Comparison of ENCODE assay signal across 8 cellular contexts in the genomic region with DNA sequence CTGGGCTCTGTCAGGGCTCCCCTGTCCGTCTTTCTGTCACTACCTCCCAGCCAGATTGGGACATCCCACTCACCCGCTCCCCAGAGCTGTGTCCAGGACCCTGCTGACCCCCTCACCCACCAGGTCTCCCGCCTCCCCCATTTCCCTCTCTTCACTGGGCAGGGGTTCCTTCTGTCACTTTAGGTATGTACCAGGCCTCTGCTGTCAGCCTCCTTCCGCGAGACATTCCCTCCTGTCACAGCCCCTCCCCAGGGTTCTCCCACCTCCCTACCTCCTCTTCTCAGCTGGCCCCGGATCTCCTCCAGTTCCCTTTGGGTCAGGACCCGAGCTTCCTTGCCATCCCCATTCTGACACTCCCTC. TPM values are rescaled to one million over a fixed set of nuclear protein-coding genes. Genes with fewer than 3 reads are reported as not detected.
DNase-seq lines count a peak whose midpoint lies in the region; ATAC-seq and TF ChIP-seq lines count a peak whose summit lies in the region.

No MANE protein-coding gene starts in this region.

- H3K36me3 Mint-ChIP-seq in MCF 10A (ENCODE audit: insufficient read depth, unreplicated experiment) = peaks cover 28% of the 10 kb centered on the region

- peaks cover 27% of the 10 kb centered on the region for H3K4me1 Mint-ChIP-seq in MCF 10A (ENCODE audit: insufficient read depth, unreplicated experiment)

- no peaks in the 10 kb centered on the region for H3K9me3 Mint-ChIP-seq in MCF 10A (ENCODE audit: unreplicated experiment)

- peaks cover 0 to 37% (median 9%) of the 10 kb centered on the region in 9 donors for H3K36me3 ChIP-seq in heart right ventricle
- no peaks in the 10 kb centered on the region for H3K36me3 ChIP-seq in mesendoderm (ENCODE audit: control insufficient read depth, insufficient read depth, low read length)
- no peaks in the 10 kb centered on the region for H3K36me3 ChIP-seq in uterus

- POLR2A ChIA-PET in MCF 10A (lab: Yijun Ruan, JAX) = interaction anchor here (0.5 to 4.5 kb wide), 20 partner anchors 10 to 492 kb away, joined by 3 to 75 read pairs (median 5); a partner anchor contains a TSS

- no peak overlapping the region for H2BK120ac ChIP-seq in mesendoderm (ENCODE audit: low read depth, low read length)

- no peak overlapping the region for H2AK5ac ChIP-seq in mesendoderm (ENCODE audit: low read length)

- no peak overlapping the region for H3K23ac ChIP-seq in mesendoderm (ENCODE audit: low read length)

- no peak overlapping the region for H2BK5ac ChIP-seq in mesendoderm (ENCODE audit: low read length)

- peaks cover 0 to 6% (median 0%) of the 10 kb centered on the region in 7 donors for H3K27me3 ChIP-seq in heart right ventricle
- H3K27me3 ChIP-seq in mesendoderm (ENCODE audit: insufficient read depth, low read length, poor library complexity) = no peaks in the 10 kb centered on the region
- no peaks in the 10 kb centered on the region for H3K27me3 ChIP-seq in uterus

- H3K9me3 ChIP-seq in heart right ventricle (no peaks in the 10 kb centered on the region), uterus (no peaks in the 10 kb centered on the region)

- peaks cover 19% of the 10 kb centered on the region for H3K79me1 ChIP-seq in mesendoderm (ENCODE audit: low read length)

- H3K9ac ChIP-seq in mesendoderm (ENCODE audit: low read length) = peak overlapping the region; percentile 91

- 6 to 8% methylated on average over 7 of the region's 7 CpGs for WGBS in heart right ventricle, 2 donors
- WGBS in mesendoderm (ENCODE audit: extremely low coverage, insufficient coverage, low lambda C conversion rate) = no CpG with 5 or more reads among the region's 7 CpGs

- no peak overlapping the region for H3K4ac ChIP-seq in mesendoderm (ENCODE audit: low read depth, low read length)

- no peak overlapping the region for H4K5ac ChIP-seq in mesendoderm (ENCODE audit: low read length)

- peak overlapping the region; percentile 94 for H3K27ac Mint-ChIP-seq in MCF 10A (ENCODE audit: low read depth, unreplicated experiment)

- no peak overlapping the region for H2BK15ac ChIP-seq in mesendoderm (replicated peaks; ENCODE audit: low read depth)

- peaks cover 15% of the 10 kb centered on the region for H3K79me2 ChIP-seq in mesendoderm (ENCODE audit: control insufficient read depth, insufficient read depth, low read length)

- ATAC-seq in heart right ventricle = peak in 4 of 8 donors; percentile 0 to 10 (median 7)

- H4K8ac ChIP-seq in mesendoderm (ENCODE audit: low read depth, low read length) = no peak overlapping the region

- H3K27me3 Mint-ChIP-seq in MCF 10A (ENCODE audit: insufficient read depth, unreplicated experiment) = no peaks in the 10 kb centered on the region

- peak overlapping the region; percentile 10 for H3K18ac ChIP-seq in mesendoderm (ENCODE audit: low read length)

- TF ChIP-seq CTCF in heart right ventricle (IDR thresholded peaks at IDR 0.05) (no peak), MCF 10A (IDR thresholded peaks at IDR 0.05; ENCODE audit: unreplicated experiment) (no peak), uterus (IDR thresholded peaks at IDR 0.05) (no peak)

- H3K56ac ChIP-seq in mesendoderm (ENCODE audit: low read length) = peak overlapping the region; percentile 93

- no peak for TF ChIP-seq POLR2A in uterus (IDR thresholded peaks at IDR 0.05)

- H3K4me1 ChIP-seq in heart right ventricle (peaks cover 9 to 30% (median 28%) of the 10 kb centered on the region in 9 donors), mesendoderm (ENCODE audit: control insufficient read depth, low read depth, low read length) (peaks cover 4% of the 10 kb centered on the region), uterus (peaks cover 0 to 7% of the 10 kb centered on the region in 2 donors)

- H3K4me2 ChIP-seq in mesendoderm (ENCODE audit: low read length) = peak overlapping the region; percentile 96

- TSS peak; percentile 38 for BruUV-seq in MCF 10A (replicated peaks; lab: Mats Ljungman, UMichigan)

- no peak for DNase-seq in heart right ventricle
- DNase-seq in cardiac septum (ENCODE audit: low spot score) = no peak
- no peak for DNase-seq in MCF 10A (ENCODE audit: unreplicated experiment)
- DNase-seq in mesendoderm = no peak
- no peak for DNase-seq in uterus
- no peak for DNase-seq in SHP77 (lab: John Stamatoyannopoulos, UW)
- DNase-seq in NCI-H1092 treated with DMSO at 0.1 percent for 48 hours (lab: John Stamatoyannopoulos, UW) = no peak
- DNase-seq in posterior cingulate gyrus = no peak

- H3K4me3 Mint-ChIP-seq in MCF 10A (ENCODE audit: unreplicated experiment) = peak overlapping the region; percentile 90

- H3K4me3 ChIP-seq in heart right ventricle = peak overlapping the region; percentile 56 to 87 (median 72)
- H3K4me3 ChIP-seq in mesendoderm (ENCODE audit: low read length) = peak overlapping the region; percentile 93
- H3K4me3 ChIP-seq in uterus = peak overlapping the region; percentile 69 to 91

- CTCF ChIA-PET in MCF 10A (lab: Yijun Ruan, JAX) = interaction anchor here (0.6 to 1.4 kb wide), 5 partner anchors 13 to 110 kb away, joined by 3 read pairs; no protein-coding TSS in a partner anchor

- H3K27ac ChIP-seq in heart right ventricle (peak overlapping the region; percentile 11 to 91 (median 82)), mesendoderm (ENCODE audit: low read depth, low read length) (no peak overlapping the region), uterus (peak overlapping the region; percentile 83 to 92)

- intact Hi-C loops in heart right ventricle (cut with DNase I) (loop anchor here in 4 of 10 donors (5.0 to 10.0 kb wide), 3 partner anchors 89 to 949 kb away; a partner anchor contains a TSS), cardiac septum (cut with DNase I) (loop anchor here (2.0 to 10.0 kb wide), 6 partner anchors 19 to 419 kb away; a partner anchor contains a TSS), MCF 10A (cut with micrococcal nuclease) (loop anchor here (5.0 to 10.0 kb wide), 5 partner anchors 106 to 879 kb away; a partner anchor contains a TSS), uterus (cut with DNase I; ENCODE audit: low total_unique reads) (loop anchor here (10.0 kb wide), 1 partner anchor 71 kb away; no protein-coding TSS in a partner anchor), posterior cingulate gyrus (cut with DNase I) (loop anchor here (10.0 kb wide), 1 partner anchor 89 kb away; a partner anchor contains a TSS)

RNA-seq across cellular contexts. Expression of a gene that starts 0.5 kb away (rescaled TPM):
- total RNA-seq in heart right ventricle (10 to 100 TPM in 9 of 10 donors, 1 to 10 TPM in 1; 8.5 to 28.8 (median 20.4) TPM), cardiac septum (18.8 TPM), MCF 10A (2022) (29.7 and 50.3 TPM in 2 replicates), uterus (10 to 100 TPM; 13.2 to 42.7 (median 35.8) TPM)
- 10 to 100 TPM in 1 of 2 donors, 1 to 10 TPM in 1; 5.0 to 16.6 TPM for polyA plus RNA-seq in heart right ventricle
- 21.0 TPM for polyA plus RNA-seq in mesendoderm (2013, experiment 1 of 2)
- polyA plus RNA-seq in mesendoderm (2013, experiment 2 of 2) = 22.4 TPM

RNA-seq across cellular contexts. Expression of a gene that starts 21.0 kb away (rescaled TPM):
- 1 to 10 TPM; 5.4 to 7.5 (median 6.3) TPM for total RNA-seq in heart right ventricle
- 1 to 10 TPM; 2.1 to 3.9 TPM for polyA plus RNA-seq in heart right ventricle
- 7.2 TPM for total RNA-seq in cardiac septum
- 8.9 and 9.0 TPM in 2 replicates for total RNA-seq in MCF 10A (2022)
- polyA plus RNA-seq in mesendoderm (2013, experiment 1 of 2) = 3.9 TPM
- 3.9 TPM for polyA plus RNA-seq in mesendoderm (2013, experiment 2 of 2)
- total RNA-seq in uterus = 10 to 100 TPM in 3 of 4 donors, 1 to 10 TPM in 1; 6.5 to 22.0 (median 13.3) TPM
